8 cellular contexts compared by ENCODE assay signal in genomic region chr5:36728697-36729543, GRCh38.
DNase-seq lines count a peak whose midpoint lies in the region; ATAC-seq and TF ChIP-seq lines count a peak whose summit lies in the region.

No MANE protein-coding gene starts in this region.

- H3K27ac ChIP-seq in parathyroid adenoma: no peak overlapping the region

- ATAC-seq in T-cell (replicated peaks in 1 of 4) (peak; percentile 44 to 61 (median 60)), HG03025 (IDR thresholded peaks at IDR 0.05; ENCODE audit: low FRiP score, unreplicated experiment) (no peak)

- POLR2A ChIA-PET in GM10248 (lab: Yijun Ruan, JAX) (no interaction called here), T-cell (lab: Charles Lee) (interaction anchor here (0.6 to 1.0 kb wide), 3 partner anchors 8 to 103 kb away, joined by 3 to 6 read pairs (median 3); no protein-coding TSS in a partner anchor)

- no peaks in the 10 kb centered on the region for H3K36me3 ChIP-seq in parathyroid adenoma (ENCODE audit: control insufficient read depth, insufficient read depth, low read length)

- peak; percentile 67 for DNase-seq in AG08395 (ENCODE audit: low spot score)
- peak; percentile 62 for DNase-seq in GM10248 (ENCODE audit: extremely low spot score)
- peak; percentile 90 for DNase-seq in NCI-H1694 (lab: John Stamatoyannopoulos, UW)
- DNase-seq in T-cell: peak in 3 of 34 experiments; percentile 9 to 32 (median 10)
- peak; percentile 81 for DNase-seq in fibroblast of the aortic adventitia (ENCODE audit: low read depth)
- DNase-seq in activated naive CD4-positive, alpha-beta T cell treated with anti-CD3 and anti-CD28 coated beads, Interleukin-2, amount 50 U/mL, for 16 hours: no peak

- H3K27me3 ChIP-seq in parathyroid adenoma (ENCODE audit: control insufficient read depth, insufficient read depth, low read length): no peaks in the 10 kb centered on the region

- CTCF ChIA-PET in GM10248 (lab: Yijun Ruan, JAX) (interaction anchor here (0.6 to 3.9 kb wide), 22 partner anchors 9 to 286 kb away, joined by 3 to 72 read pairs (median 5); partner anchors contain the start of gene NIPBL), T-cell (lab: Charles Lee) (interaction anchor here (0.7 to 2.3 kb wide), 16 partner anchors 9 to 277 kb away, joined by 3 to 13 read pairs (median 4); no protein-coding TSS in a partner anchor)

- no peaks in the 10 kb centered on the region for H3K79me2 ChIP-seq in parathyroid adenoma

- H3K4me3 ChIP-seq in fibroblast of the aortic adventitia (ENCODE audit: low read depth, low read length) (no peak overlapping the region), parathyroid adenoma (ENCODE audit: low read depth, low read length) (peak overlapping the region; percentile 10)

- no peaks in the 10 kb centered on the region for H3K9me3 ChIP-seq in parathyroid adenoma (ENCODE audit: control insufficient read depth, low read length)

- no peaks in the 10 kb centered on the region for H3K9me3 Mint-ChIP-seq in T-cell

- H3K4me1 ChIP-seq in parathyroid adenoma: no peaks in the 10 kb centered on the region

- no peak overlapping the region for H3K4me3 Mint-ChIP-seq in T-cell

- no peak overlapping the region for H3K4me2 ChIP-seq in parathyroid adenoma (ENCODE audit: low read length)

- H3K9ac ChIP-seq in parathyroid adenoma: no peak overlapping the region

- H3K36me3 Mint-ChIP-seq in T-cell: no peaks in the 10 kb centered on the region

- H3K27me3 Mint-ChIP-seq in T-cell: peaks cover 3 to 7% of the 10 kb centered on the region in 2 donors

- TF ChIP-seq CTCF in GM10248 (IDR thresholded peaks at IDR 0.05; ENCODE audit: control extremely low read depth, extremely low read depth, low read depth, missing control alignments): peak; percentile 75
- peak; percentile 64 for TF ChIP-seq CTCF in fibroblast of the aortic adventitia (IDR thresholded peaks at IDR 0.05; ENCODE audit: insufficient read depth, low read length)
- peak; percentile 77 for TF ChIP-seq CTCF in parathyroid adenoma (IDR thresholded peaks at IDR 0.05)

- no peak overlapping the region for H3K27ac Mint-ChIP-seq in T-cell

- peaks cover 16 to 19% (median 17%) of the 10 kb centered on the region in 3 donors for H3K4me1 Mint-ChIP-seq in T-cell

- H2AFZ ChIP-seq in parathyroid adenoma: peak overlapping the region; percentile 4
